Comparison of ENCODE assay signal across 33 cellular contexts in genomic region chr1:151668090-151668489, GRCh38. TPM values are rescaled to one million over a fixed set of nuclear protein-coding genes. Genes with fewer than 3 reads are reported as not detected.
"Had no signal": no experiment of that assay in that cellular context is flagged by ENCODE, and none has a peak within 500 bp of the region (broad histone marks: within the 10 kb centered on the region; RNA-seq: fewer than 3 reads in every experiment).

No MANE protein-coding gene starts in this region.

- DNase-seq: activated CD4-positive, alpha-beta T cell treated with anti-CD3 and anti-CD28 coated beads for 48 hours; activated CD4-positive, alpha-beta T cell treated with anti-CD3 and anti-CD28 coated beads, Interleukin-2, amount 50 U/mL, for 48 hours; activated CD8-positive, alpha-beta memory T cell treated with anti-CD3 and anti-CD28 coated beads for 24 hours; activated naive CD8-positive, alpha-beta T cell treated with anti-CD3 and anti-CD28 coated beads, Interleukin-2, amount 50 U/mL, for 24 hours; activated T-cell treated with anti-CD3 and anti-CD28 coated beads, Interleukin-2, amount 50 U/mL, for 1 hour; amygdala; dermis blood vessel endothelial cell; effector CD4-positive, alpha-beta T cell; esophagus squamous epithelium; foreskin melanocyte; heart right ventricle; midbrain; natural killer cell; posterior cingulate gyrus; right lobe of liver; stimulated activated CD4-positive, alpha-beta T cell treated with anti-CD3 and anti-CD28 coated beads, Interleukin-12 subunit alpha, Interleukin-12 subunit beta, amount 100 ng/mL, for 4 hours; stimulated activated CD4-positive, alpha-beta T cell treated with anti-CD3 and anti-CD28 coated beads, Interleukin-4, amount 100 ng/mL, for 1 hour; T-helper 17 cell; upper lobe of right lung had no signal

- H3K9me3 ChIP-seq: breast epithelium, esophagus squamous epithelium, right lobe of liver, thoracic aorta, upper lobe of right lung had no signal

- H3K36me3 ChIP-seq: breast epithelium had no signal

- H3K27ac Mint-ChIP-seq: activated naive CD4-positive, alpha-beta T cell treated with anti-CD3 and anti-CD28 coated beads, Interleukin-2, amount 50 U/mL, for 24 hours; activated naive CD8-positive, alpha-beta T cell treated with anti-CD3 and anti-CD28 coated beads, Interleukin-2, amount 50 U/mL, for 24 hours; activated T-helper 17 cell treated with anti-CD3 and anti-CD28 coated beads, Interleukin-2, amount 50 U/mL, for 72 hours; natural killer cell; neural progenitor cell; stimulated activated naive CD8-positive, alpha-beta T cell treated with anti-CD3 and anti-CD28 coated beads, Interleukin-15, Interleukin-2, amounts not matched to agents 100 ng/mL and 50 ng/mL, for 24 hours; T-helper 17 cell had no signal

- H3K4me1 ChIP-seq: breast epithelium, esophagus squamous epithelium, neural progenitor cell, right lobe of liver, upper lobe of right lung had no signal

- ATAC-seq: activated naive CD8-positive, alpha-beta T cell treated with anti-CD3 and anti-CD28 coated beads, Interleukin-2, amount 50 U/mL, for 24 hours; activated T-helper 17 cell treated with anti-CD3 and anti-CD28 coated beads, Interleukin-2, amount 50 U/mL, for 72 hours; heart right ventricle; natural killer cell; right lobe of liver; T-helper 17 cell; upper lobe of right lung had no signal

- H3K27me3 ChIP-seq: breast epithelium, esophagus squamous epithelium, heart right ventricle, neural progenitor cell, right lobe of liver, upper lobe of right lung had no signal

- H3K4me1 Mint-ChIP-seq: neural progenitor cell had no signal

- H3K27me3 Mint-ChIP-seq: activated naive CD4-positive, alpha-beta T cell treated with anti-CD3 and anti-CD28 coated beads, Interleukin-2, amount 50 U/mL, for 24 hours; activated naive CD8-positive, alpha-beta T cell treated with anti-CD3 and anti-CD28 coated beads, Interleukin-2, amount 50 U/mL, for 24 hours; activated T-helper 17 cell treated with anti-CD3 and anti-CD28 coated beads, Interleukin-2, amount 50 U/mL, for 72 hours; central memory CD8-positive, alpha-beta T cell; stimulated activated naive CD8-positive, alpha-beta T cell treated with anti-CD3 and anti-CD28 coated beads, Interleukin-15, Interleukin-2, amounts not matched to agents 100 ng/mL and 50 ng/mL, for 24 hours; T-helper 17 cell had no signal

- H3K9me3 Mint-ChIP-seq: activated naive CD4-positive, alpha-beta T cell treated with anti-CD3 and anti-CD28 coated beads, Interleukin-2, amount 50 U/mL, for 24 hours; activated naive CD8-positive, alpha-beta T cell treated with anti-CD3 and anti-CD28 coated beads, Interleukin-2, amount 50 U/mL, for 24 hours; central memory CD8-positive, alpha-beta T cell; natural killer cell had no signal

- H3K4me3 ChIP-seq: breast epithelium, esophagus squamous epithelium, heart right ventricle, neural progenitor cell, right lobe of liver, skin epidermis, thoracic aorta, upper lobe of right lung had no signal

- H3K4me3 Mint-ChIP-seq: activated naive CD4-positive, alpha-beta T cell treated with anti-CD3 and anti-CD28 coated beads, Interleukin-2, amount 50 U/mL, for 24 hours; activated naive CD8-positive, alpha-beta T cell treated with anti-CD3 and anti-CD28 coated beads, Interleukin-2, amount 50 U/mL, for 24 hours; activated T-helper 17 cell treated with anti-CD3 and anti-CD28 coated beads, Interleukin-2, amount 50 U/mL, for 72 hours; central memory CD8-positive, alpha-beta T cell; natural killer cell; neural progenitor cell; stimulated activated naive CD8-positive, alpha-beta T cell treated with anti-CD3 and anti-CD28 coated beads, Interleukin-15, Interleukin-2, amounts not matched to agents 100 ng/mL and 50 ng/mL, for 24 hours; T-helper 17 cell had no signal

- H3K27ac ChIP-seq: breast epithelium, esophagus squamous epithelium, heart right ventricle, neural progenitor cell, right lobe of liver, skin epidermis, thoracic aorta, upper lobe of right lung, VCaP had no signal

RNA-seq across cellular contexts. Expression of gene CELF3, which starts 48.5 kb away (rescaled TPM):
- total RNA-seq: activated T-helper 17 cell treated with anti-CD3 and anti-CD28 coated beads, Interleukin-2, amount 50 U/mL, for 72 hours; breast epithelium; dermis blood vessel endothelial cell; glomerular endothelial cell; heart right ventricle; kidney epithelial cell; lower leg skin; natural killer cell; omental fat pad; right lobe of liver; subcutaneous adipose tissue; thoracic aorta; upper lobe of right lung had no signal

RNA-seq across cellular contexts. Expression of gene RIIAD1, which starts 53.2 kb away (rescaled TPM):
- total RNA-seq: activated T-helper 17 cell treated with anti-CD3 and anti-CD28 coated beads, Interleukin-2, amount 50 U/mL, for 72 hours; breast epithelium; dermis blood vessel endothelial cell; esophagus squamous epithelium; glomerular endothelial cell; kidney epithelial cell; lower leg skin; natural killer cell; omental fat pad; right lobe of liver; subcutaneous adipose tissue; T-helper 17 cell; thoracic aorta; upper lobe of right lung had no signal
